In genomic region chr4:187059031-187059430, GRCh38 we compare ENCODE assay signal across 16 cellular contexts.
DNase-seq lines count a peak whose midpoint lies in the region; TF ChIP-seq lines count a peak whose summit lies in the region.
"Had no signal": no experiment of that assay in that cellular context is flagged by ENCODE, and none has a peak within 500 bp of the region (broad histone marks: within the 10 kb centered on the region; RNA-seq: fewer than 3 reads in every experiment).

No MANE protein-coding gene starts in this region.

- DNase-seq in NB4 (ENCODE audit: low read depth) = peak; percentile 3
- peak; percentile 58 for DNase-seq in glomerular visceral epithelial cell (ENCODE audit: extremely low spot score)
- no peak for DNase-seq in mesenchymal stem cell
- DNase-seq in NCI-H748 treated with DMSO at 0.1 percent for 48 hours (lab: John Stamatoyannopoulos, UW) = no peak
- DNase-seq in NOMO-1 (lab: John Stamatoyannopoulos, UW; ENCODE audit: unreplicated experiment in 2 of 2) = no peak
- DNase-seq in type B pancreatic cell (ENCODE audit: extremely low spot score, unreplicated experiment) = no peak
- DNase-seq in NCI-H526 treated with DMSO at 0.1 percent for 48 hours (lab: John Stamatoyannopoulos, UW) = no peak
- DNase-seq: 8988T; CD4-positive, alpha-beta memory T cell; DMS79; EL; GDM1; GOT3 had no signal

- no peaks in the 10 kb centered on the region for H3K79me1 ChIP-seq in mesenchymal stem cell (replicated peaks; ENCODE audit: low read length, poor library complexity, severe bottlenecking)

- H4K20me1 ChIP-seq in BLaER1 = no peaks in the 10 kb centered on the region

- no peak for TF ChIP-seq POLR2A in NB4 (IDR thresholded peaks at IDR 0.05; ENCODE audit: extremely low read depth, insufficient read length)

- H2AK5ac ChIP-seq in mesenchymal stem cell (ENCODE audit: low read length, severe bottlenecking) = no peak overlapping the region

- no peak overlapping the region for H4K91ac ChIP-seq in mesenchymal stem cell (ENCODE audit: low read length)

- H3K9ac ChIP-seq in BLaER1 = no peak overlapping the region
- H3K9ac ChIP-seq in mesenchymal stem cell (ENCODE audit: low read length) = no peak overlapping the region

- no peaks in the 10 kb centered on the region for H3K36me3 Mint-ChIP-seq in type B pancreatic cell
- H3K36me3 Mint-ChIP-seq: CD4-positive, alpha-beta memory T cell had no signal

- H3K4me3 ChIP-seq in BLaER1 (no peak overlapping the region), NB4 (ENCODE audit: low read depth, low read length) (no peak overlapping the region), mesenchymal stem cell (ENCODE audit: insufficient read depth in 1 of 2, low read depth in 1 of 2, low read length in 2 of 2) (no peak overlapping the region)
- H3K4me3 ChIP-seq: HAP-1 had no signal

- H3K4me1 ChIP-seq in BLaER1 (peaks cover 37% of the 10 kb centered on the region), mesenchymal stem cell (ENCODE audit: control insufficient read depth, insufficient read depth, low read depth, low read length) (peaks cover 5% of the 10 kb centered on the region)
- H3K4me1 ChIP-seq: HAP-1 had no signal

- no peaks in the 10 kb centered on the region for H3K9me3 Mint-ChIP-seq in type B pancreatic cell

- no peak overlapping the region for H3K27ac Mint-ChIP-seq in type B pancreatic cell
- H3K27ac Mint-ChIP-seq: CD4-positive, alpha-beta memory T cell had no signal

- 93% methylated on average over 9 of the region's 9 CpGs for WGBS in mesenchymal stem cell

- H2BK15ac ChIP-seq in mesenchymal stem cell (ENCODE audit: low read depth, poor library complexity, severe bottlenecking) = no peak overlapping the region

- H2BK5ac ChIP-seq in mesenchymal stem cell (ENCODE audit: low read depth, low read length, poor library complexity, severe bottlenecking) = no peak overlapping the region

- H3K9me3 ChIP-seq in BLaER1 = peaks cover 17% of the 10 kb centered on the region
- H3K9me3 ChIP-seq in mesenchymal stem cell (ENCODE audit: control insufficient read depth, low read length) = no peaks in the 10 kb centered on the region
- H3K9me3 ChIP-seq: HAP-1 had no signal

- H3K23ac ChIP-seq in mesenchymal stem cell (ENCODE audit: low read length in 2 of 2) = no peak overlapping the region

- no peak overlapping the region for H3K4ac ChIP-seq in mesenchymal stem cell (ENCODE audit: low read depth in 1 of 2, low read length in 2 of 2)

- peak overlapping the region; percentile 64; the same call in 1 of the 2 replicates for H3K4me2 ChIP-seq in BLaER1
- no peak overlapping the region for H3K4me2 ChIP-seq in mesenchymal stem cell (ENCODE audit: low read length, poor library complexity, severe bottlenecking)

- TF ChIP-seq CTCF in NB4 (IDR thresholded peaks at IDR 0.05; ENCODE audit: low read depth, low read length) (no peak), type B pancreatic cell (conservative IDR thresholded peaks at IDR 0.05) (no peak)

- no peak overlapping the region for H2BK12ac ChIP-seq in mesenchymal stem cell (ENCODE audit: low read length in 2 of 2)

- no peak overlapping the region for H2AFZ ChIP-seq in mesenchymal stem cell (ENCODE audit: low read depth, low read length)

- no peaks in the 10 kb centered on the region for H3K4me1 Mint-ChIP-seq in type B pancreatic cell (ENCODE audit: unreplicated experiment)
- H3K4me1 Mint-ChIP-seq: CD4-positive, alpha-beta memory T cell had no signal

- H3K36me3 ChIP-seq in BLaER1 (no peaks in the 10 kb centered on the region), mesenchymal stem cell (ENCODE audit: control insufficient read depth in 1 of 2, insufficient read depth in 2 of 2, low read depth in 1 of 2, low read length in 2 of 2) (no peaks in the 10 kb centered on the region)
- H3K36me3 ChIP-seq: HAP-1 had no signal

- H3K4me3 Mint-ChIP-seq in type B pancreatic cell = no peak overlapping the region
- H3K4me3 Mint-ChIP-seq: CD4-positive, alpha-beta memory T cell had no signal

- no peaks in the 10 kb centered on the region for H3K27me3 Mint-ChIP-seq in type B pancreatic cell
- H3K27me3 Mint-ChIP-seq: CD4-positive, alpha-beta memory T cell had no signal

- H3K18ac ChIP-seq in mesenchymal stem cell (ENCODE audit: low read depth in 1 of 2, low read length in 2 of 2) = peak overlapping the region in 1 of 2 experiments; percentile 8

- H3K27me3 ChIP-seq in BLaER1 = no peaks in the 10 kb centered on the region
- H3K27me3 ChIP-seq in mesenchymal stem cell (ENCODE audit: control insufficient read depth in 1 of 2, insufficient read depth in 1 of 2, low read length in 2 of 2) = no peaks in the 10 kb centered on the region

- H3K27ac ChIP-seq in BLaER1 (no peak overlapping the region), mesenchymal stem cell (ENCODE audit: low read length, poor library complexity, severe bottlenecking) (peak overlapping the region; percentile 53)
- H3K27ac ChIP-seq: C4-2B had no signal

- H2BK120ac ChIP-seq in mesenchymal stem cell (ENCODE audit: low read depth, low read length) = no peak overlapping the region

- H3K14ac ChIP-seq in mesenchymal stem cell (ENCODE audit: low read length in 2 of 2) = no peak overlapping the region

- no peak overlapping the region for H4K8ac ChIP-seq in mesenchymal stem cell (ENCODE audit: low read length)

Comparison
In these comparisons a context has a peak if more than half of its experiments do, and no peak if none do; other contexts are left out.
1. DNase-seq: peak in NB4 (single experiment) and glomerular visceral epithelial cell (single experiment); none in mesenchymal stem cell (single experiment), NCI-H748 treated with DMSO at 0.1 percent for 48 hours (single experiment), NOMO-1 (0 of 2), type B pancreatic cell (single experiment) and NCI-H526 treated with DMSO at 0.1 percent for 48 hours (single experiment).